Comparison of ENCODE assay signal across 8 cellular contexts in the genomic region with DNA sequence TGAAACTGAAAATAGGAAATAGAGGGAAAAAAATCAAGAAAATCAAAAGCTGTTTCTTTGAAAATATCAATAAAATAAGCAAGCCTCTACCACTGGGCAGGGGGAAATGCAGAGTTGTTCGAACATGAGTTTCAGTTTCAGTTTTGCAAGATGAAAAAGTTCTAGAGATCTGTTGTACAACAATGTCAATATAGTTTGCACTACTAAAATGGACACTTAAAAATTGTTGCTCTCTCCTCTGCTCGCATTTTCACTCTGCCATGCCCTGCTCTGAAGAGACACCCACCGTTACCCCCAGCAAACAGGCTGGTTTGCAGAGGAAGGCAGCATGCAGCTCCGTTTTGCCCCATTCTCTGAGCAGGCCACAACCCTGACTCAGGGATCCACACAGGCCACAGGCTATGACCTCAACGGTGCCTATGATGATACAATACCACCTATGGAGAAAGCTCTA.
DNase-seq lines count a peak whose midpoint lies in the region; TF ChIP-seq lines count a peak whose summit lies in the region.

No MANE protein-coding gene starts in this region.

- WGBS in urinary bladder: 77% methylated on average over 5 of the region's 5 CpGs

- H3K9me3 ChIP-seq in mucosa of rectum (ENCODE audit: control insufficient read depth in 2 of 2, low read length in 2 of 2) (no peaks in the 10 kb centered on the region), uterus (no peaks in the 10 kb centered on the region)

- peak; percentile 40 for DNase-seq in activated gamma-delta T cell treated with Interleukin-2 at 50 U/mL for 16 hours
- DNase-seq in activated gamma-delta T cell (lab: John Stamatoyannopoulos, UW): no peak
- DNase-seq in activated T-cell treated with anti-CD3 and anti-CD28 coated beads, Interleukin-2, amount 50 U/mL, for 48 hours: peak; percentile 71 to 72
- DNase-seq in uterus: no peak
- DNase-seq in amniotic stem cell (lab: John Stamatoyannopoulos, UW): no peak
- DNase-seq in NCI-H82 (lab: John Stamatoyannopoulos, UW): no peak

- peak overlapping the region; percentile 50 to 64 for H3K4me3 ChIP-seq in mucosa of rectum (ENCODE audit: low read length in 2 of 2)
- H3K4me3 ChIP-seq in urinary bladder (ENCODE audit: low read depth, low read length): peak overlapping the region; percentile 8
- no peak overlapping the region for H3K4me3 ChIP-seq in uterus

- TF ChIP-seq CTCF in uterus (IDR thresholded peaks at IDR 0.05): no peak

- peak overlapping the region in 1 of 2 donors; percentile 51 for H3K9ac ChIP-seq in mucosa of rectum (ENCODE audit: low read depth in 1 of 2, low read length in 2 of 2)

- H3K36me3 ChIP-seq in mucosa of rectum (ENCODE audit: control insufficient read depth in 2 of 2, insufficient read depth in 2 of 2, low read length in 2 of 2) (peaks cover 6 to 19% of the 10 kb centered on the region in 2 donors), urinary bladder (ENCODE audit: insufficient read depth) (no peaks in the 10 kb centered on the region), uterus (no peaks in the 10 kb centered on the region)

- peak overlapping the region; percentile 20 to 22 for H3K27ac ChIP-seq in mucosa of rectum (ENCODE audit: low read depth in 2 of 2, low read length in 2 of 2)
- no peak overlapping the region for H3K27ac ChIP-seq in urinary bladder (ENCODE audit: low read depth)
- no peak overlapping the region for H3K27ac ChIP-seq in uterus

- H3K27me3 ChIP-seq in mucosa of rectum (ENCODE audit: control insufficient read depth in 2 of 2, insufficient read depth in 2 of 2, low read length in 2 of 2) (no peaks in the 10 kb centered on the region), uterus (no peaks in the 10 kb centered on the region)

- intact Hi-C loops in uterus (cut with DNase I; ENCODE audit: low total_unique reads): no loop called here

- H3K4me1 ChIP-seq in mucosa of rectum (ENCODE audit: control insufficient read depth in 2 of 2, insufficient read depth in 2 of 2, low read length in 2 of 2): peaks cover 0 to 5% of the 10 kb centered on the region in 2 donors
- H3K4me1 ChIP-seq in urinary bladder (ENCODE audit: insufficient read depth): no peaks in the 10 kb centered on the region
- H3K4me1 ChIP-seq in uterus: no peaks in the 10 kb centered on the region

- no peak for TF ChIP-seq POLR2A in uterus (IDR thresholded peaks at IDR 0.05)

Comparison
In these comparisons a context has a peak if more than half of its experiments do, and no peak if none do; other contexts are left out.
1. DNase-seq: peak in activated gamma-delta T cell treated with Interleukin-2 at 50 U/mL for 16 hours (single experiment) and activated T-cell treated with anti-CD3 and anti-CD28 coated beads, Interleukin-2, amount 50 U/mL, for 48 hours (2 of 2); none in activated gamma-delta T cell (single experiment), uterus (0 of 2), amniotic stem cell (single experiment) and NCI-H82 (single experiment).
2. H3K27ac ChIP-seq: peak in mucosa of rectum (2 of 2); none in urinary bladder (single experiment) and uterus (0 of 2).
3. H3K4me3 ChIP-seq: peak in mucosa of rectum (2 of 2) and urinary bladder (single experiment); none in uterus (0 of 2).